8 cellular contexts compared by ENCODE assay signal in the genomic region with DNA sequence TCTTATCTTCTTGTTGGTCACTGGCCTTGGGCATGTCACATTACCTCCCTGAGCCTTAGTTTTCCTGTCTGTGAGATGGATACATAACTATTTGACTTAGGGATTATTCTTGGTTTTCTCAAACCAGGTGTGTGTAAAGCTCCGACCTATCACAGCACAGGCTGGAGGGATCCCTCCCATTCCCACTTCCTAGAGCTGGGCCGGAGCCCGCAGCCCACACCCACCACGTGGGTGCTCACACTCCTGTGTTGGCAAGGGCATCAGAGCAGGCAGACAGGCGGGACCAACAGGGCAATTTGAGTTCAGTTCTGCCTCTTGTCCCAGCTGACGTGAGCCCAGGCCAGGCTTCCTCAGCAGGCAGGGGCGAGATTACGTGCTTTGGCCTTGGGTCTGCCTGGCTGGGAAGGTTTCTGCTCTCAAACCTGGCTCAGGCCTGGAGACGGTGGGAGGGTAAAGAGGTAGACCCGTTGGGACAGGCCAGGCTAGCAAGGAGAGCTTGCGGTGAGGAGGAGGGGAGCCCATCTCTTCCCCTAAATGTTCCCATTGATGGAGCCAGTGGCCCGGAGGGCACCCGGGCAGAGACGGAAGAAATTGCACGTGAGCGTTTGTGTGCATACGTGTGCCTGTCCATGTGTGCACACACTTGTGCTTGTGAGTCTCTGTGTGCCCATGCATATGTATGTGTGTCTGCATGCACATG. TPM values are rescaled to one million over a fixed set of nuclear protein-coding genes. Genes with fewer than 3 reads are reported as not detected.
DNase-seq lines count a peak whose midpoint lies in the region; ATAC-seq and TF ChIP-seq lines count a peak whose summit lies in the region.

No MANE protein-coding gene starts in this region.

- peaks cover 17 to 22% of the 10 kb centered on the region in 2 donors for H3K36me3 Mint-ChIP-seq in stimulated activated naive B cell treated with anti-CD40 and anti-IgM and Interleukin-4, amounts not matched to agents 10 μg/mL and 1 μg/mL and 100 μg/mL, for 72 hours

- H3K27me3 Mint-ChIP-seq in stimulated activated naive B cell treated with anti-CD40 and anti-IgM and Interleukin-4, amounts not matched to agents 10 μg/mL and 1 μg/mL and 100 μg/mL, for 72 hours = peaks cover 0 to 2% of the 10 kb centered on the region in 2 donors

- ATAC-seq in left cardiac atrium = peak; percentile 2 to 36
- ATAC-seq in stimulated activated naive B cell treated with anti-CD40 and anti-IgM and Interleukin-4, amounts not matched to agents 10 μg/mL and 1 μg/mL and 100 μg/mL, for 72 hours (replicated peaks) = peak; percentile 20 to 21

- no peak overlapping the region for H3K4me3 ChIP-seq in WERI-Rb-1 (ENCODE audit: low read depth, low read length)

- TF ChIP-seq CTCF in WERI-Rb-1 (IDR thresholded peaks at IDR 0.05; ENCODE audit: low read depth, low read length) = no peak

- peak overlapping the region; percentile 95 for H3K27ac Mint-ChIP-seq in stimulated activated naive B cell treated with anti-CD40 and anti-IgM and Interleukin-4, amounts not matched to agents 10 μg/mL and 1 μg/mL and 100 μg/mL, for 72 hours

- no peaks in the 10 kb centered on the region for H3K9me3 Mint-ChIP-seq in stimulated activated naive B cell treated with anti-CD40 and anti-IgM and Interleukin-4, amounts not matched to agents 10 μg/mL and 1 μg/mL and 100 μg/mL, for 72 hours

- no peaks in the 10 kb centered on the region for H3K9me3 ChIP-seq in WERI-Rb-1 (ENCODE audit: severe bottlenecking)

- H3K27me3 ChIP-seq in WERI-Rb-1 (ENCODE audit: insufficient read depth, low read depth, severe bottlenecking) = no peaks in the 10 kb centered on the region

- H3K4me3 Mint-ChIP-seq in stimulated activated naive B cell treated with anti-CD40 and anti-IgM and Interleukin-4, amounts not matched to agents 10 μg/mL and 1 μg/mL and 100 μg/mL, for 72 hours = peak overlapping the region; percentile 84 to 93

- H3K36me3 ChIP-seq in WERI-Rb-1 = no peaks in the 10 kb centered on the region

- no peak overlapping the region for H3K27ac ChIP-seq in WERI-Rb-1

- H3K4me1 Mint-ChIP-seq in stimulated activated naive B cell treated with anti-CD40 and anti-IgM and Interleukin-4, amounts not matched to agents 10 μg/mL and 1 μg/mL and 100 μg/mL, for 72 hours = peaks cover 50 to 76% of the 10 kb centered on the region in 2 donors

- DNase-seq in DMS53 (lab: John Stamatoyannopoulos, UW) = peak; percentile 42
- no peak for DNase-seq in DMS53 treated with DMSO at 0.1 percent for 48 hours (lab: John Stamatoyannopoulos, UW; ENCODE audit: unreplicated experiment)
- peak; percentile 28 for DNase-seq in RPMI7951 (ENCODE audit: low read depth)
- no peak for DNase-seq in left cardiac atrium
- peak; percentile 43 for DNase-seq in stimulated activated naive B cell treated with anti-CD40 and anti-IgM and Interleukin-4, amounts not matched to agents 10 μg/mL and 1 μg/mL and 100 μg/mL, for 72 hours
- no peak for DNase-seq in WERI-Rb-1
- no peak for DNase-seq in NCI-H187 (lab: John Stamatoyannopoulos, UW)
- no peak for DNase-seq in NCI-H82 (lab: John Stamatoyannopoulos, UW)

- intact Hi-C loops in left cardiac atrium (cut with DNase I) = no loop called here

RNA-seq across cellular contexts. Expression of gene SH3TC1, which starts 0.7 kb away (rescaled TPM):
- 6.6 and 8.9 TPM in 2 replicates for total RNA-seq in RPMI7951 (2014; rRNA removed; shearing (Covaris generic))
- 10 to 100 TPM; 11.7 to 30.9 TPM for total RNA-seq in left cardiac atrium

RNA-seq across cellular contexts. Expression of gene ABLIM2, which starts 39.7 kb away (rescaled TPM):
- under 0.01 and 0.29 TPM in 2 replicates for total RNA-seq in RPMI7951 (2014; rRNA removed; shearing (Covaris generic))
- total RNA-seq in left cardiac atrium = 10 to 100 TPM; 14.3 to 23.1 TPM

Comparison
In these comparisons a context has a peak if more than half of its experiments do, and no peak if none do; other contexts are left out.
1. DNase-seq: peak in DMS53 (single experiment), RPMI7951 (single experiment) and stimulated activated naive B cell treated with anti-CD40 and anti-IgM and Interleukin-4, amounts not matched to agents 10 μg/mL and 1 μg/mL and 100 μg/mL, for 72 hours (single experiment); none in DMS53 treated with DMSO at 0.1 percent for 48 hours (single experiment), left cardiac atrium (single experiment), WERI-Rb-1 (single experiment), NCI-H187 (0 of 2) and NCI-H82 (single experiment).
2. RNA of gene ABLIM2, which starts 39.7 kb away (total RNA-seq): 14.3 to 23.1 TPM in left cardiac atrium; under 0.01 to 0.29 TPM in RPMI7951; every median in the first group is over 10 times any median in the second.